ENCODE assay signal across 1 cellular context in genomic region chr5:34007675-34008600, GRCh38.
TF ChIP-seq lines count a peak whose summit lies in the region.

AMACR (minus strand) TSS chr5:34008050; CDS start chr5:34008019, 31 bp downstream.

TF ChIP-seq in HepG2, 621 proteins besides CTCF, POLR2A, EP300 and RAD21 (continued from another document and continues in another):
- no peak; the same call in 1 of the 2 replicates for TF ChIP-seq AKNA (CRISPR knock-in tag; IDR thresholded peaks at IDR 0.05; ENCODE audit: borderline replicate concordance)
- TF ChIP-seq PRMT3 (CRISPR knock-in tag; IDR thresholded peaks at IDR 0.05; ENCODE audit: borderline replicate concordance, low read depth), result no peak
- TF ChIP-seq MAF1 (CRISPR knock-in tag; IDR thresholded peaks at IDR 0.05; ENCODE audit: borderline replicate concordance), result no peak; the same call in 1 of the 2 replicates
- TF ChIP-seq CEBPZ (IDR thresholded peaks at IDR 0.05; ENCODE audit: low read length), result no peak
- TF ChIP-seq NCOA2 (CRISPR knock-in tag; IDR thresholded peaks at IDR 0.05), result peak; percentile 43; the same call in 1 of the 2 replicates
- TF ChIP-seq FOXA1 (IDR thresholded peaks at IDR 0.05), result no peak
- peak; percentile 9; the same call in 1 of the 2 replicates for TF ChIP-seq FOXA1 (CRISPR knock-in tag; IDR thresholded peaks at IDR 0.05)
- peak; percentile 63; the same call in 1 of the 2 replicates for TF ChIP-seq JUN (CRISPR knock-in tag; IDR thresholded peaks at IDR 0.05)
- TF ChIP-seq ZNF674 (CRISPR knock-in tag; IDR thresholded peaks at IDR 0.05; ENCODE audit: low read depth), result no peak
- TF ChIP-seq POGK (CRISPR knock-in tag; conservative IDR thresholded peaks at IDR 0.05), result peak; percentile 90
- TF ChIP-seq, protein P1, sequence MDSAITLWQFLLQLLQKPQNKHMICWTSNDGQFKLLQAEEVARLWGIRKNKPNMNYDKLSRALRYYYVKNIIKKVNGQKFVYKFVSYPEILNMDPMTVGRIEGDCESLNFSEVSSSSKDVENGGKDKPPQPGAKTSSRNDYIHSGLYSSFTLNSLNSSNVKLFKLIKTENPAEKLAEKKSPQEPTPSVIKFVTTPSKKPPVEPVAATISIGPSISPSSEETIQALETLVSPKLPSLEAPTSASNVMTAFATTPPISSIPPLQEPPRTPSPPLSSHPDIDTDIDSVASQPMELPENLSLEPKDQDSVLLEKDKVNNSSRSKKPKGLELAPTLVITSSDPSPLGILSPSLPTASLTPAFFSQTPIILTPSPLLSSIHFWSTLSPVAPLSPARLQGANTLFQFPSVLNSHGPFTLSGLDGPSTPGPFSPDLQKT (CRISPR knock-in tag; IDR thresholded peaks at IDR 0.05; ENCODE audit: borderline replicate concordance), result no peak
- 0 out of 2 replicates have a peak, but pooled peaks have one; percentile 29 for TF ChIP-seq TP53 (CRISPR knock-in tag; conservative IDR thresholded peaks at IDR 0.05)
- TF ChIP-seq PTBP1 (IDR thresholded peaks at IDR 0.05; ENCODE audit: low read depth, low read length, poor library complexity, severe bottlenecking), result no peak
- TF ChIP-seq SOX5 (CRISPR knock-in tag; IDR thresholded peaks at IDR 0.05; ENCODE audit: borderline replicate concordance), result peak; percentile 68
- TF ChIP-seq, protein P2, sequence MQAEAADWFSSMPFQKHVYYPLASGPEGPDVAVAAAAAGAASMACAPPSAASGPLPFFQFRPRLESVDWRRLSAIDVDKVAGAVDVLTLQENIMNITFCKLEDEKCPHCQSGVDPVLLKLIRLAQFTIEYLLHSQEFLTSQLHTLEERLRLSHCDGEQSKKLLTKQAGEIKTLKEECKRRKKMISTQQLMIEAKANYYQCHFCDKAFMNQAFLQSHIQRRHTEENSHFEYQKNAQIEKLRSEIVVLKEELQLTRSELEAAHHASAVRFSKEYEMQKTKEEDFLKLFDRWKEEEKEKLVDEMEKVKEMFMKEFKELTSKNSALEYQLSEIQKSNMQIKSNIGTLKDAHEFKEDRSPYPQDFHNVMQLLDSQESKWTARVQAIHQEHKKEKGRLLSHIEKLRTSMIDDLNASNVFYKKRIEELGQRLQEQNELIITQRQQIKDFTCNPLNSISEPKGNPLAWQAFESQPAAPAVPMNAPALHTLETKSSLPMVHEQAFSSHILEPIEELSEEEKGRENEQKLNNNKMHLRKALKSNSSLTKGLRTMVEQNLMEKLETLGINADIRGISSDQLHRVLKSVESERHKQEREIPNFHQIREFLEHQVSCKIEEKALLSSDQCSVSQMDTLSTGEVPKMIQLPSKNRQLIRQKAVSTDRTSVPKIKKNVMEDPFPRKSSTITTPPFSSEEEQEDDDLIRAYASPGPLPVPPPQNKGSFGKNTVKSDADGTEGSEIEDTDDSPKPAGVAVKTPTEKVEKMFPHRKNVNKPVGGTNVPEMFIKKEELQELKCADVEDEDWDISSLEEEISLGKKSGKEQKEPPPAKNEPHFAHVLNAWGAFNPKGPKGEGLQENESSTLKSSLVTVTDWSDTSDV (CRISPR knock-in tag; IDR thresholded peaks at IDR 0.05), result peak; percentile 94
- no peak for TF ChIP-seq EHMT2 (IDR thresholded peaks at IDR 0.05; ENCODE audit: borderline replicate concordance, low read depth, low read length)
- peak; percentile 12; the same call in 1 of the 2 replicates for TF ChIP-seq ZFP37 (CRISPR knock-in tag; IDR thresholded peaks at IDR 0.05; ENCODE audit: borderline replicate concordance)
- TF ChIP-seq MYPOP (CRISPR knock-in tag; IDR thresholded peaks at IDR 0.05), result peak; percentile 74
- peak; percentile 91 for TF ChIP-seq ZNF816 (CRISPR knock-in tag; IDR thresholded peaks at IDR 0.05; ENCODE audit: borderline replicate concordance)
- TF ChIP-seq HOXA7 (CRISPR knock-in tag; IDR thresholded peaks at IDR 0.05), result no peak
- no peak for TF ChIP-seq CENPT (CRISPR knock-in tag; IDR thresholded peaks at IDR 0.05; ENCODE audit: low read depth)
- peak; percentile 71 for TF ChIP-seq SAP130 (CRISPR knock-in tag; IDR thresholded peaks at IDR 0.05; ENCODE audit: low read depth)
- peak; percentile 72; the same call in 1 of the 2 replicates for TF ChIP-seq ZNF639 (CRISPR knock-in tag; conservative IDR thresholded peaks at IDR 0.05)
- no peak for TF ChIP-seq CREB1 (IDR thresholded peaks at IDR 0.05)
- peak; percentile 29; the same call in 1 of the 2 replicates for TF ChIP-seq CREB1 (CRISPR knock-in tag; IDR thresholded peaks at IDR 0.05)
- TF ChIP-seq EZH2 (conservative IDR thresholded peaks at IDR 0.05; ENCODE audit: low read depth, low read length), result no peak
- no peak for TF ChIP-seq ZNF562 (CRISPR knock-in tag; IDR thresholded peaks at IDR 0.05; ENCODE audit: borderline replicate concordance)
- TF ChIP-seq ZMAT5 (CRISPR knock-in tag; IDR thresholded peaks at IDR 0.05; ENCODE audit: borderline replicate concordance, low read depth), result no peak
- TF ChIP-seq ZNF326 (CRISPR knock-in tag; IDR thresholded peaks at IDR 0.05; ENCODE audit: borderline replicate concordance), result no peak
- peak; percentile 56; the same call in 1 of the 2 replicates for TF ChIP-seq HDAC2 (CRISPR knock-in tag; IDR thresholded peaks at IDR 0.05)
- TF ChIP-seq RFX1 (IDR thresholded peaks at IDR 0.05), result no peak
- no peak for TF ChIP-seq ZKSCAN5 (CRISPR knock-in tag; IDR thresholded peaks at IDR 0.05)
- TF ChIP-seq MIER3 (CRISPR knock-in tag; IDR thresholded peaks at IDR 0.05; ENCODE audit: borderline replicate concordance), result no peak; the same call in 1 of the 2 replicates
- no peak for TF ChIP-seq MLXIP (CRISPR knock-in tag; IDR thresholded peaks at IDR 0.05; ENCODE audit: borderline replicate concordance)
- no peak; the same call in 1 of the 2 replicates for TF ChIP-seq SP140L (CRISPR knock-in tag; IDR thresholded peaks at IDR 0.05; ENCODE audit: borderline replicate concordance)
- peak; percentile 12; the same call in 1 of the 2 replicates for TF ChIP-seq ZSCAN22 (CRISPR knock-in tag; IDR thresholded peaks at IDR 0.05)
- peak; percentile 41; the same call in 1 of the 2 replicates for TF ChIP-seq FOXK2 (IDR thresholded peaks at IDR 0.05)
- peak; percentile 62; the same call in 1 of the 2 replicates for TF ChIP-seq ZNF761 (CRISPR knock-in tag; conservative IDR thresholded peaks at IDR 0.05)
- TF ChIP-seq CENPX (CRISPR knock-in tag; IDR thresholded peaks at IDR 0.05), result no peak
- TF ChIP-seq ZNF292 (CRISPR knock-in tag; IDR thresholded peaks at IDR 0.05; ENCODE audit: borderline replicate concordance, low read depth), result peak; percentile 77; the same call in 1 of the 2 replicates
